9 cellular contexts compared by ENCODE assay signal in genomic region chr7:150787321-150788281, GRCh38. TPM values are rescaled to one million over a fixed set of nuclear protein-coding genes. Genes with fewer than 3 reads are reported as not detected.
DNase-seq lines count a peak whose midpoint lies in the region; ATAC-seq and TF ChIP-seq lines count a peak whose summit lies in the region.
"Had no signal": no experiment of that assay in that cellular context is flagged by ENCODE, and none has a peak within 500 bp of the region (broad histone marks: within the 10 kb centered on the region; RNA-seq: fewer than 3 reads in every experiment).

No MANE protein-coding gene starts in this region.

- H3K4me1 Mint-ChIP-seq in activated T-helper 17 cell treated with anti-CD3 and anti-CD28 coated beads, Interleukin-2, amount 50 U/mL, for 72 hours: no peaks in the 10 kb centered on the region

- no peak overlapping the region for H3K27ac Mint-ChIP-seq in activated T-helper 17 cell treated with anti-CD3 and anti-CD28 coated beads, Interleukin-2, amount 50 U/mL, for 72 hours

- no peaks in the 10 kb centered on the region for H3K9me3 Mint-ChIP-seq in activated T-helper 17 cell treated with anti-CD3 and anti-CD28 coated beads, Interleukin-2, amount 50 U/mL, for 72 hours
- H3K9me3 Mint-ChIP-seq: naive B cell had no signal

- no peak overlapping the region for H3K4me3 Mint-ChIP-seq in activated T-helper 17 cell treated with anti-CD3 and anti-CD28 coated beads, Interleukin-2, amount 50 U/mL, for 72 hours

- H3K27ac ChIP-seq in left lung: peak overlapping the region; percentile 78 to 80
- peak overlapping the region; percentile 44 to 73 for H3K27ac ChIP-seq in uterus

- TF ChIP-seq CTCF in left lung (IDR thresholded peaks at IDR 0.05) (no peak), uterus (IDR thresholded peaks at IDR 0.05) (no peak)

- no peak for TF ChIP-seq POLR2A in uterus (IDR thresholded peaks at IDR 0.05)

- no peaks in the 10 kb centered on the region for H3K36me3 Mint-ChIP-seq in activated T-helper 17 cell treated with anti-CD3 and anti-CD28 coated beads, Interleukin-2, amount 50 U/mL, for 72 hours (ENCODE audit: low read depth)
- H3K36me3 Mint-ChIP-seq: naive B cell had no signal

- H3K4me1 ChIP-seq in left lung: peaks cover 8 to 66% of the 10 kb centered on the region in 2 donors
- no peaks in the 10 kb centered on the region for H3K4me1 ChIP-seq in uterus

- no peaks in the 10 kb centered on the region for H3K27me3 Mint-ChIP-seq in activated T-helper 17 cell treated with anti-CD3 and anti-CD28 coated beads, Interleukin-2, amount 50 U/mL, for 72 hours

- intact Hi-C loops in left lung (cut with DNase I): no loop called here
- intact Hi-C loops in uterus (cut with DNase I; ENCODE audit: low total_unique reads): no loop called here

- DNase-seq in NCI-H2196 (lab: John Stamatoyannopoulos, UW; ENCODE audit: unreplicated experiment) (peak; percentile 34), NCI-H2196 treated with DMSO at 0.1 percent for 48 hours (lab: John Stamatoyannopoulos, UW; ENCODE audit: unreplicated experiment) (no peak), SKM-1 (lab: John Stamatoyannopoulos, UW; ENCODE audit: unreplicated experiment) (peak; percentile 55), left lung (peak in 1 of 2 donors; percentile 37), uterus (no peak), activated T-cell treated with anti-CD3 and anti-CD28 coated beads for 4 hours (no peak)
- DNase-seq: naive B cell had no signal

- no peaks in the 10 kb centered on the region for H3K9me3 ChIP-seq in left lung
- no peaks in the 10 kb centered on the region for H3K9me3 ChIP-seq in uterus

- H3K36me3 ChIP-seq in left lung (no peaks in the 10 kb centered on the region), uterus (no peaks in the 10 kb centered on the region)

- no peaks in the 10 kb centered on the region for H3K27me3 ChIP-seq in left lung
- H3K27me3 ChIP-seq in uterus: no peaks in the 10 kb centered on the region

- no peak overlapping the region for H3K4me3 ChIP-seq in left lung
- H3K4me3 ChIP-seq in uterus: no peak overlapping the region

- ATAC-seq in left lung: peak; percentile 54
- no peak for ATAC-seq in HG02840 (IDR thresholded peaks at IDR 0.05; ENCODE audit: low FRiP score, unreplicated experiment)
- no peak for ATAC-seq in activated T-helper 17 cell treated with anti-CD3 and anti-CD28 coated beads, Interleukin-2, amount 50 U/mL, for 72 hours (replicated peaks)

RNA-seq across cellular contexts. Expression of gene TMEM176B, which starts 12.6 kb away (rescaled TPM):
- total RNA-seq in left lung: 10 to 100 TPM; 45.2 to 57.2 TPM
- total RNA-seq in uterus: 10 to 100 TPM; 10.2 to 34.1 (median 29.4) TPM
- total RNA-seq in activated T-helper 17 cell treated with anti-CD3 and anti-CD28 coated beads, Interleukin-2, amount 50 U/mL, for 72 hours: not detected

RNA-seq across cellular contexts. Expression of gene TMEM176A, which starts 13.0 kb away (rescaled TPM):
- total RNA-seq in left lung: 10 to 100 TPM; 44.7 to 48.8 TPM
- 10 to 100 TPM in 3 of 4 donors, 1 to 10 TPM in 1; 7.7 to 48.2 (median 17.0) TPM for total RNA-seq in uterus
- total RNA-seq in activated T-helper 17 cell treated with anti-CD3 and anti-CD28 coated beads, Interleukin-2, amount 50 U/mL, for 72 hours: under 1 TPM in 1 of 2 donors, not detected in 1; 0.45 TPM

RNA-seq across cellular contexts. Expression of gene GIMAP5, which starts 50.4 kb away (rescaled TPM):
- total RNA-seq in left lung (10 to 100 TPM in 1 of 2 donors, 1 to 10 TPM in 1; 9.8 to 37.8 TPM), uterus (100 to 1,000 TPM in 1 of 4 donors, 10 to 100 TPM in 3; 20.4 to 103 (median 31.9) TPM)
- 100 to 1,000 TPM; 106 to 142 TPM for total RNA-seq in activated T-helper 17 cell treated with anti-CD3 and anti-CD28 coated beads, Interleukin-2, amount 50 U/mL, for 72 hours

Comparison
In these comparisons a context has a peak if more than half of its experiments do, and no peak if none do; other contexts are left out.
1. DNase-seq: peak in NCI-H2196 (single experiment) and SKM-1 (single experiment); none in NCI-H2196 treated with DMSO at 0.1 percent for 48 hours (single experiment), uterus (0 of 2) and activated T-cell treated with anti-CD3 and anti-CD28 coated beads for 4 hours (single experiment).
2. RNA of gene TMEM176B, which starts 12.6 kb away (total RNA-seq): 45.2 to 57.2 TPM in left lung and 10.2 to 34.1 TPM in uterus; not detected in activated T-helper 17 cell treated with anti-CD3 and anti-CD28 coated beads, Interleukin-2, amount 50 U/mL, for 72 hours; every median in the first group is over 10 times any median in the second.
3. RNA of gene TMEM176A, which starts 13.0 kb away (total RNA-seq): 44.7 to 48.8 TPM in left lung and 7.7 to 48.2 TPM in uterus; 0.45 TPM in activated T-helper 17 cell treated with anti-CD3 and anti-CD28 coated beads, Interleukin-2, amount 50 U/mL, for 72 hours; every median in the first group is over 4 times any median in the second.